ENCODE assay signal across 18 cellular contexts in the genomic region with DNA sequence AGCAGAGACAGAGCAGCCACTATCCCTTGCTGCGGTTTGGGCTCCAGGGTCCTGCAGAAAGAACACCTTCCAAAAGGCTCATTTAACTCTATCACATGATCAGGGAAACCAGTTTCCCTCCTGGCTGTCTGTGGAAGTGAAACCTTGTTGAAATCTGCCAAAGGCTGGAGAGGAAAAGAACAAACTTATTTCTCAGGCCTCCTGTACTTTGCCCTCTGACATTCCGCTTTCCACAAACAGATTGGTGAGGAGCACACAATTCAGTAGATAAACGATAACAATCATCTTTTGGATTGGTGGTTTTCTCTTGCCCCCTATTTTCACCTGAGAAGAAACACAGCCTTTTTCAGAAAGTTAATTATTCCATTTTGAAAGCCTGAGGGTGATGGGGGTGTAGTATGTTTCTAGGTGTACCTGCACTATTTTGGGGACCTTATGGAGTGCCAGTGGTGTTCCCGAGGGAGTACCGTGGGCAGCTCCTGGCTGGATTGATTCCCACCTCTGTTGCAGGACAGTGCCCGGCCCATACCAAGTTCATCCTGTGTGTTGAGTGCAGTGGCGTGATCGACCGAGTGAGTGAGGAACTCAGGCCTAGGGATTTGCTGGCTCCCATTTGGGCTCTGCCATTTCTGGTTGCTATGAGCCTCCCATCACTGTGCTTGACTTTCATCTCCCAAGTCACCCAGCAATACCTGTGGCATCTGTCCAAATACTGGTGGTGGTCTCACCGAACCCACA.
A peak's percentile ranks its signal among the peaks of the same experiment; 100 is the strongest.
DNase-seq lines count a peak whose midpoint lies in the region; ATAC-seq, FAIRE-seq and TF ChIP-seq lines count a peak whose summit lies in the region.
"Had no signal": no experiment of that assay in that cellular context is flagged by ENCODE, and none has a peak within 500 bp of the region (broad histone marks: within the 10 kb centered on the region; RNA-seq: fewer than 3 reads in every experiment).

No MANE protein-coding gene starts in this region.

- no peaks in the 10 kb centered on the region for H3K9me3 ChIP-seq in liver (ENCODE audit: control insufficient read depth in 4 of 4, low read length in 3 of 4)
- H3K9me3 ChIP-seq in small intestine (ENCODE audit: control insufficient read depth, low read depth): no peaks in the 10 kb centered on the region
- H3K9me3 ChIP-seq: SK-N-SH had no signal

- ATAC-seq in HG02870 (IDR thresholded peaks at IDR 0.05; ENCODE audit: unreplicated experiment): no peak
- ATAC-seq: CD8-positive, alpha-beta T cell; Panc1 had no signal

- FAIRE-seq in bronchial epithelial cell (lab: Jason Lieb, UNC) (peak; percentile 70), small intestine (lab: Jason Lieb, UNC) (no peak)

- DNase-seq in HuH-7.5 (ENCODE audit: low spot score): peak; percentile 60
- no peak for DNase-seq in bronchial epithelial cell (ENCODE audit: low read depth)
- DNase-seq in small intestine: peak; percentile 73
- DNase-seq in ecto neural progenitor cell (ENCODE audit: low spot score): no peak
- no peak for DNase-seq in COLO668 (lab: John Stamatoyannopoulos, UW; ENCODE audit: unreplicated experiment)
- DNase-seq in NCI-H2081 treated with DMSO at 0.1 percent for 48 hours (lab: John Stamatoyannopoulos, UW): no peak
- DNase-seq: ACHN, DMS153, EL, HCEC 1CT, NCI-H446, NCI-H748 treated with DMSO at 0.1 percent for 48 hours, Right ventricle myocardium superior, SK-N-SH had no signal

- no peaks in the 10 kb centered on the region for H3K36me3 ChIP-seq in bronchial epithelial cell (ENCODE audit: control insufficient read depth, insufficient read depth, low read length)
- H3K36me3 ChIP-seq in liver (ENCODE audit: control insufficient read depth in 4 of 4, insufficient read depth in 3 of 4, low read depth in 1 of 4, low read length in 3 of 4): no peaks in the 10 kb centered on the region
- no peaks in the 10 kb centered on the region for H3K36me3 ChIP-seq in small intestine (ENCODE audit: control insufficient read depth in 2 of 2, insufficient read depth in 2 of 2, low read length in 2 of 2)

- WGBS in liver: 42% methylated on average over 10 of the region's 10 CpGs
- WGBS in small intestine, 3 donors: 51 to 82% (median 70%) methylated on average over 10 of the region's 10 CpGs

- no peak overlapping the region for H3K9ac ChIP-seq in liver (ENCODE audit: low read depth in 1 of 2, low read length in 2 of 2)
- H3K9ac ChIP-seq: SK-N-SH had no signal

- H3K27ac ChIP-seq in liver (ENCODE audit: low read depth in 1 of 2, low read length in 2 of 2): peak overlapping the region; percentile 65 to 83
- peak overlapping the region; percentile 3 to 6 for H3K27ac ChIP-seq in small intestine (ENCODE audit: low read depth in 1 of 2, low read length in 1 of 2)

- H3K27me3 ChIP-seq in bronchial epithelial cell (ENCODE audit: control insufficient read depth, insufficient read depth, low read length) (no peaks in the 10 kb centered on the region), liver (ENCODE audit: control insufficient read depth in 4 of 4, insufficient read depth in 4 of 4, low read length in 3 of 4) (no peaks in the 10 kb centered on the region), small intestine (ENCODE audit: control insufficient read depth in 2 of 2, insufficient read depth in 2 of 2, low read length in 2 of 2) (no peaks in the 10 kb centered on the region)

- H3K4me3 ChIP-seq in bronchial epithelial cell (ENCODE audit: low read depth, low read length) (no peak overlapping the region), liver (ENCODE audit: low read depth in 1 of 3, low read length in 3 of 3) (peak overlapping the region in 1 of 3 donors; percentile 19), small intestine (ENCODE audit: low read depth in 1 of 2, low read length in 2 of 2) (no peak overlapping the region)

- TF ChIP-seq CTCF in bronchial epithelial cell (IDR thresholded peaks at IDR 0.05; ENCODE audit: insufficient read depth, low read length, severe bottlenecking): no peak
- TF ChIP-seq CTCF in liver (IDR thresholded peaks at IDR 0.05; ENCODE audit: low read depth, low read length, missing input control): peak; percentile 23

- H3K4me1 ChIP-seq in liver (ENCODE audit: control insufficient read depth in 4 of 4, insufficient read depth in 4 of 4, low read length in 3 of 4) (peaks cover 9 to 29% (median 20%) of the 10 kb centered on the region in 4 donors), small intestine (ENCODE audit: control insufficient read depth in 2 of 2, insufficient read depth in 1 of 2, low read depth in 1 of 2, low read length in 1 of 2) (no peaks in the 10 kb centered on the region)

- peak; percentile 58 to 62 for TF ChIP-seq RAD21 in liver (IDR thresholded peaks at IDR 0.05)

TF ChIP-seq in liver, 16 proteins besides CTCF, POLR2A, EP300 and RAD21:
- TF ChIP-seq GABPA (IDR thresholded peaks at IDR 0.05 in 1 of 2, conservative IDR thresholded peaks at IDR 0.05 in 1 of 2) (peak in 1 of 2 donors; percentile 50), REST (IDR thresholded peaks at IDR 0.05) (peak; percentile 75), FOXA2 (IDR thresholded peaks at IDR 0.05) (no peak), NR2F2 (IDR thresholded peaks at IDR 0.05) (no peak), JUND (IDR thresholded peaks at IDR 0.05) (peak in 1 of 2 donors; percentile 77), ZBTB33 (IDR thresholded peaks at IDR 0.05) (peak; percentile 66), SP1 (IDR thresholded peaks at IDR 0.05) (peak; percentile 98), HNF4G (IDR thresholded peaks at IDR 0.05) (peak; percentile 93), ATF3 (IDR thresholded peaks at IDR 0.05) (peak; percentile 44), FOXA1 (IDR thresholded peaks at IDR 0.05) (no peak), TAF1 (conservative IDR thresholded peaks at IDR 0.05) (peak; percentile 27), RXRA (IDR thresholded peaks at IDR 0.05) (peak; percentile 65 to 87), HNF4A (conservative IDR thresholded peaks at IDR 0.05) (peak; percentile 96 to 97), EGR1 (IDR thresholded peaks at IDR 0.05; ENCODE audit: low read depth in 2 of 2) (peak in 1 of 2 donors; percentile 50), YY1 (IDR thresholded peaks at IDR 0.05) (peak; percentile 66)
- TF ChIP-seq, protein P1, sequence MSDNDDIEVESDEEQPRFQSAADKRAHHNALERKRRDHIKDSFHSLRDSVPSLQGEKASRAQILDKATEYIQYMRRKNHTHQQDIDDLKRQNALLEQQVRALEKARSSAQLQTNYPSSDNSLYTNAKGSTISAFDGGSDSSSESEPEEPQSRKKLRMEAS (IDR thresholded peaks at IDR 0.05): peak; percentile 89

Comparison
In these comparisons a context has a peak if more than half of its experiments do, and no peak if none do; other contexts are left out.
1. DNase-seq: peak in HuH-7.5 (single experiment) and small intestine (single experiment); none in bronchial epithelial cell (single experiment), ecto neural progenitor cell (single experiment), COLO668 (single experiment) and NCI-H2081 treated with DMSO at 0.1 percent for 48 hours (single experiment).